In the genomic region with DNA sequence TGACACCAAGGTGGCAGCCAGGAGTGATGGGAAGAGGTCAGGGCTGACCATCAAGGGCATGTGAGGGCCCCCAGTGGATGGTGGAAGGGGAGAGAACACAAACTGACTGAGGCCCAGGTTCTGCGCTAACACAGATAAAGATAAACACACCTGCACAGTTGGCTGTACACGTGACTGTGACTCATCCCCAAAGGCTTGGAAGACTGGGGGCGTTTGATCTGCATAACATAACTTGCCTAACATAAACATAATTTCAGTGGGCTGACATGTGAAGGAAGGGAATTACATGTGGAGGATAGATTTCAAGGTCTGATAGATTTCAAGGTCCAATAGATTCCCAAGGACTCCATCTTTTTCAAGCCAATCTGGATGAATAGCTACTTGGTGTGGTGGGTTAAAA, we compare ENCODE assay signal across 23 cellular contexts.
A peak's percentile ranks its signal among the peaks of the same experiment; 100 is the strongest.
DNase-seq lines count a peak whose midpoint lies in the region; ATAC-seq, FAIRE-seq and TF ChIP-seq lines count a peak whose summit lies in the region.
"Had no signal": no experiment of that assay in that cellular context is flagged by ENCODE, and none has a peak within 500 bp of the region (broad histone marks: within the 10 kb centered on the region; RNA-seq: fewer than 3 reads in every experiment).

No MANE protein-coding gene starts in this region.

- H3K9me3 ChIP-seq in HepG2 (ENCODE audit: low read length) (no peaks in the 10 kb centered on the region), right lobe of liver (no peaks in the 10 kb centered on the region)
- H3K9me3 ChIP-seq: body of pancreas, colonic mucosa, tibial nerve had no signal

- DNase-seq in HepG2 (ENCODE audit: low spot score) (no peak), right lobe of liver (no peak), RWPE1 (ENCODE audit: low spot score) (peak; percentile 44), putamen (ENCODE audit: low spot score) (peak; percentile 53), NCI-H526 treated with DMSO at 0.1 percent for 48 hours (lab: John Stamatoyannopoulos, UW) (no peak)
- DNase-seq in activated naive CD4-positive, alpha-beta T cell treated with anti-CD3 and anti-CD28 coated beads, Interleukin-2, amount 50 U/mL, for 16 hours = peak; percentile 45
- DNase-seq: body of pancreas; colonic mucosa; endodermal cell; GOT3; KG1; mesendoderm; MV-4-11; naive thymus-derived CD4-positive, alpha-beta T cell; NCI-H187; stimulated activated naive B cell treated with anti-CD40 and anti-IgM and Interleukin-4, amounts not matched to agents 10 μg/mL and 1 μg/mL and 100 μg/mL, for 72 hours had no signal

- H3K4me1 ChIP-seq in HepG2 (ENCODE audit: insufficient read depth, low read length) = no peaks in the 10 kb centered on the region
- H3K4me1 ChIP-seq in right lobe of liver = no peaks in the 10 kb centered on the region
- H3K4me1 ChIP-seq: body of pancreas, colonic mucosa, tibial nerve had no signal

- intact Hi-C loops in HepG2 (cut with micrococcal nuclease; ENCODE audit: unreplicated experiment) = no loop called here
- intact Hi-C loops in right lobe of liver (cut with DNase I) = no loop called here

- CTCF ChIA-PET in HepG2 (lab: Yijun Ruan, JAX; ENCODE audit: low intra/inter-chr PET ratio, low total read pairs) = no interaction called here
- CTCF ChIA-PET in RWPE1 (lab: Yijun Ruan, JAX) = interaction anchor here (0.5 to 0.6 kb wide), 2 partner anchors 101 to 920 kb away, joined by 3 read pairs; no protein-coding TSS in a partner anchor

- in situ Hi-C loops in HepG2 (cut with HindIII; ENCODE audit: extremely low pct_ligation_motif_present, low pct_unique_long_range_greater_than_20kb) = no loop called here

- POLR2A ChIA-PET in HepG2 (lab: Yijun Ruan, JAX) = no interaction called here
- POLR2A ChIA-PET in RWPE1 (lab: Yijun Ruan, JAX; ENCODE audit: low non-redundant PET) = no interaction called here

- TF ChIP-seq POLR2A in HepG2 (IDR thresholded peaks at IDR 0.05; ENCODE audit: insufficient read depth in 1 of 2, low read depth in 2 of 2, low read length in 2 of 2) (no peak), right lobe of liver (IDR thresholded peaks at IDR 0.05) (no peak)

- H3K27ac ChIP-seq in HepG2 (ENCODE audit: extremely low read length, insufficient read depth, low read length) (no peak overlapping the region), right lobe of liver (no peak overlapping the region), RWPE1 (no peak overlapping the region)
- H3K27ac ChIP-seq: body of pancreas, colonic mucosa, tibial nerve had no signal

- no peaks in the 10 kb centered on the region; the same call in 1 of the 2 replicates for H4K20me1 ChIP-seq in HepG2 (ENCODE audit: insufficient read depth, low read length)

- H3K4me3 ChIP-seq in HepG2 (replicated peaks in 1 of 3; ENCODE audit: insufficient read depth in 1 of 3, low read depth in 2 of 3, low read length in 3 of 3) (no peak overlapping the region), right lobe of liver (no peak overlapping the region)
- H3K4me3 ChIP-seq: body of pancreas, colonic mucosa, GM12878, tibial nerve had no signal

- TF ChIP-seq RAD21 in HepG2 (CRISPR knock-in tag; IDR thresholded peaks at IDR 0.05) = no peak

- no peak overlapping the region for H2AFZ ChIP-seq in HepG2 (ENCODE audit: low read length)

- H3K36me3 ChIP-seq in HepG2 (replicated peaks in 1 of 2; ENCODE audit: control insufficient read depth in 1 of 2, insufficient read depth in 2 of 2, low read length in 2 of 2) = no peaks in the 10 kb centered on the region
- H3K36me3 ChIP-seq in right lobe of liver = no peaks in the 10 kb centered on the region
- H3K36me3 ChIP-seq: colonic mucosa, tibial nerve had no signal

- H3K9ac ChIP-seq in HepG2 (ENCODE audit: insufficient read depth, low read depth, low read length) = no peak overlapping the region

- no peaks in the 10 kb centered on the region for H3K79me2 ChIP-seq in HepG2 (ENCODE audit: insufficient read depth, low read length)

- BruUV-seq in HepG2 (replicated peaks; lab: Mats Ljungman, UMichigan) = no TSS peak

- ATAC-seq in HepG2 (no peak), right lobe of liver (no peak), GM21619 (IDR thresholded peaks at IDR 0.05; ENCODE audit: unreplicated experiment) (no peak)
- ATAC-seq: body of pancreas, GM12878, left cardiac atrium, sciatic nerve, WTC11 had no signal

- no peak for TF ChIP-seq EP300 in HepG2 (IDR thresholded peaks at IDR 0.05; ENCODE audit: low read depth in 2 of 2, low read length in 2 of 2)
- no peak for TF ChIP-seq EP300 in HepG2 (CRISPR knock-in tag; IDR thresholded peaks at IDR 0.05; ENCODE audit: borderline replicate concordance)

- H3K4me2 ChIP-seq in HepG2 (ENCODE audit: low read depth, low read length) = no peak overlapping the region

- 3% methylated on average over 3 of the region's 3 CpGs for WGBS in HepG2 (ENCODE audit: low lambda C conversion rate)
- 100% methylated on average over 1 of the region's 3 CpGs for WGBS in right lobe of liver (ENCODE audit: insufficient coverage, low coverage, low lambda C conversion rate, missing lambda C conversion rate)

- TF ChIP-seq CTCF in HepG2 (CRISPR knock-in tag; IDR thresholded peaks at IDR 0.05) = no peak
- no peak for TF ChIP-seq CTCF in right lobe of liver (IDR thresholded peaks at IDR 0.05)
- TF ChIP-seq CTCF in RWPE1 (conservative IDR thresholded peaks at IDR 0.05; ENCODE audit: low read depth) = no peak

- no peak for FAIRE-seq in HepG2 (lab: Jason Lieb, UNC)
- FAIRE-seq: GM12878, GM19239 had no signal

- peaks cover 14 to 65% of the 10 kb centered on the region in 2 experiments; a peak in 4 of 5 replicates for H3K27me3 ChIP-seq in HepG2 (ENCODE audit: control insufficient read depth in 1 of 2, insufficient read depth in 2 of 2, low read length in 2 of 2)
- no peaks in the 10 kb centered on the region for H3K27me3 ChIP-seq in right lobe of liver
- H3K27me3 ChIP-seq: body of pancreas, colonic mucosa, tibial nerve had no signal

TF ChIP-seq in HepG2, 621 proteins besides CTCF, POLR2A, EP300 and RAD21 (continues in another document):
- TF ChIP-seq SP4 (CRISPR knock-in tag; IDR thresholded peaks at IDR 0.05) (no peak), HNRNPLL (IDR thresholded peaks at IDR 0.05; ENCODE audit: low read depth, low read length, poor library complexity, severe bottlenecking) (no peak), MNT (IDR thresholded peaks at IDR 0.05) (peak; percentile 51), PBX2 (CRISPR knock-in tag; IDR thresholded peaks at IDR 0.05) (no peak), FOSL2 (CRISPR knock-in tag; IDR thresholded peaks at IDR 0.05) (peak; percentile 75), ZNF282 (IDR thresholded peaks at IDR 0.05; ENCODE audit: partially characterized antibody) (no peak)
- TF ChIP-seq, protein P1, sequence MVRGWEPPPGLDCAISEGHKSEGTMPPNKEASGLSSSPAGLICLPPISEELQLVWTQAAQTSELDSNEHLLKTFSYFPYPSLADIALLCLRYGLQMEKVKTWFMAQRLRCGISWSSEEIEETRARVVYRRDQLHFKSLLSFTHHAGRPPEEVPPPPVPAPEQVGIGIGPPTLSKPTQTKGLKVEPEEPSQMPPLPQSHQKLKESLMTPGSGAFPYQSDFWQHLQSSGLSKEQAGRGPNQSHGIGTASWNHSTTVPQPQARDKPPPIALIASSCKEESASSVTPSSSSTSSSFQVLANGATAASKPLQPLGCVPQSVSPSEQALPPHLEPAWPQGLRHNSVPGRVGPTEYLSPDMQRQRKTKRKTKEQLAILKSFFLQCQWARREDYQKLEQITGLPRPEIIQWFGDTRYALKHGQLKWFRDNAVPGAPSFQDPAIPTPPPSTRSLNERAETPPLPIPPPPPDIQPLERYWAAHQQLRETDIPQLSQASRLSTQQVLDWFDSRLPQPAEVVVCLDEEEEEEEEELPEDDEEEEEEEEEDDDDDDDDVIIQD (CRISPR knock-in tag; IDR thresholded peaks at IDR 0.05; ENCODE audit: low read depth) = no peak

Comparison
In these comparisons a context has a peak if more than half of its experiments do, and no peak if none do; other contexts are left out.
1. DNase-seq: peak in RWPE1 (single experiment), activated naive CD4-positive, alpha-beta T cell treated with anti-CD3 and anti-CD28 coated beads, Interleukin-2, amount 50 U/mL, for 16 hours (single experiment) and putamen (single experiment); none in HepG2 (single experiment), right lobe of liver (0 of 3) and NCI-H526 treated with DMSO at 0.1 percent for 48 hours (single experiment).